Comparison of ENCODE assay signal across 7 cellular contexts in genomic region chr19:12800344-12800732, GRCh38. TPM values are rescaled to one million over a fixed set of nuclear protein-coding genes. Genes with fewer than 3 reads are reported as not detected.
A peak's percentile ranks its signal among the peaks of the same experiment; 100 is the strongest.
DNase-seq lines count a peak whose midpoint lies in the region; ATAC-seq, FAIRE-seq and TF ChIP-seq lines count a peak whose summit lies in the region.
"Had no signal": no experiment of that assay in that cellular context is flagged by ENCODE, and none has a peak within 500 bp of the region (broad histone marks: within the 10 kb centered on the region; RNA-seq: fewer than 3 reads in every experiment).

No MANE protein-coding gene starts in this region.

- H3K27me3 ChIP-seq in ACC112 (ENCODE audit: insufficient read depth, low read length), result no peaks in the 10 kb centered on the region
- H3K27me3 ChIP-seq in Peyer's patch, result no peaks in the 10 kb centered on the region

- H3K9me3 ChIP-seq in Peyer's patch (no peaks in the 10 kb centered on the region), iPS-18c (ENCODE audit: control insufficient read depth, insufficient read depth, low read length) (no peaks in the 10 kb centered on the region)

- H3K4me3 ChIP-seq in ACC112 (ENCODE audit: low read depth, low read length) (peak overlapping the region; percentile 98), Peyer's patch (peak overlapping the region in 2 of 4 donors; percentile 83 to 86), iPS-18c (ENCODE audit: insufficient read depth, low read depth, low read length) (peak overlapping the region; percentile 98)

- H3K36me3 ChIP-seq in ACC112 (ENCODE audit: insufficient read depth, low read length) (no peaks in the 10 kb centered on the region), Peyer's patch (peaks cover 0 to 21% (median 0%) of the 10 kb centered on the region in 3 donors)

- H3K27ac ChIP-seq in ACC112 (ENCODE audit: low read depth, low read length) (no peak overlapping the region), Peyer's patch (peak overlapping the region in 3 of 4 donors; percentile 64 to 75 (median 73))

- no peak for TF ChIP-seq POLR2A in Peyer's patch (IDR thresholded peaks at IDR 0.05)

- no peak for TF ChIP-seq CTCF in Peyer's patch (IDR thresholded peaks at IDR 0.05)
- no peak for TF ChIP-seq CTCF in D721Med (IDR thresholded peaks at IDR 0.05; ENCODE audit: insufficient read depth, missing control alignments)

- no peak for FAIRE-seq in D721Med (lab: Jason Lieb, UNC)
- FAIRE-seq: G401.6 had no signal

- no peak for ATAC-seq in HG02870 (IDR thresholded peaks at IDR 0.05; ENCODE audit: unreplicated experiment)

- no peak overlapping the region for H2AFZ ChIP-seq in ACC112 (ENCODE audit: low read length, unreplicated experiment)

- H3K79me2 ChIP-seq in ACC112 (ENCODE audit: control insufficient read depth, insufficient read depth, low read length, unreplicated experiment), result peaks cover 14% of the 10 kb centered on the region

- DNase-seq in Peyer's patch (no peak), D721Med (ENCODE audit: insufficient read length, low spot score) (no peak)
- DNase-seq in stimulated activated CD4-positive, alpha-beta T cell treated with anti-CD3 and anti-CD28 coated beads, Interleukin-2, amount 100 ng/mL, for 48 hours, result no peak

- H3K4me1 ChIP-seq in ACC112 (ENCODE audit: control insufficient read depth, insufficient read depth, low read length, unreplicated experiment) (peaks cover 5% of the 10 kb centered on the region), Peyer's patch (peaks cover 9 to 29% (median 16%) of the 10 kb centered on the region in 4 donors)

RNA-seq across cellular contexts. Expression of gene PRDX2, which starts 1.3 kb away (rescaled TPM):
- total RNA-seq in Peyer's patch, result 100 to 1,000 TPM; 150 to 461 (median 375) TPM

RNA-seq across cellular contexts. Expression of gene THSD8, which starts 1.5 kb away (rescaled TPM):
- total RNA-seq in Peyer's patch, result not detected

RNA-seq across cellular contexts. Expression of gene RNASEH2A, which starts 6.0 kb away (rescaled TPM):
- 10 to 100 TPM in 2 of 4 donors, 1 to 10 TPM in 2; 5.9 to 24.8 (median 9.4) TPM for total RNA-seq in Peyer's patch

RNA-seq across cellular contexts. Expression of gene JUNB, which starts 9.1 kb away (rescaled TPM):
- 100 to 1,000 TPM; 111 to 324 (median 152) TPM for total RNA-seq in Peyer's patch

RNA-seq across cellular contexts. Expression of gene HOOK2, which starts 25.0 kb away (rescaled TPM):
- total RNA-seq in Peyer's patch, result 100 to 1,000 TPM; 193 to 379 (median 285) TPM
